Comparison of ENCODE assay signal across 18 cellular contexts in the genomic region with DNA sequence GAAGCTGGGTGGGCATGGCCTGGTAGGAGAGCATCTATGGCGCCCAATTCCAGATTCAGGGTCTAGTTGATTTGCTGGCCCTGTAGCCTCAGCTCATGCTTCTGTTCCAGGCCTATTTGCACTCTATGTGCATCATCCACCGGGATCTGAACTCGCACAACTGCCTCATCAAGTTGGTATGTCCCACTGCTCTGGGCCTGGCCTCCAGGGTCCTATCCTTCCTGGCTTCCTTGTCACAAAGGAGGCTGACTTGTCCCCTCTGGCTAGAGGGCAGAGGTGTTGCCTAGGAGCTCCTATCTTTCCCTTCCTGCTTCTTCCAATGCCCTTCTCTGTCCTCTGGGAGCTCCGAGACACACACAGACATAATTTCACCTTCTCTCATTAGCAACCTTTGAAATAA. TPM values are rescaled to one million over a fixed set of nuclear protein-coding genes. Genes with fewer than 3 reads are reported as not detected.
DNase-seq lines count a peak whose midpoint lies in the region; ATAC-seq and TF ChIP-seq lines count a peak whose summit lies in the region.
"Had no signal": no experiment of that assay in that cellular context is flagged by ENCODE, and none has a peak within 500 bp of the region (broad histone marks: within the 10 kb centered on the region; RNA-seq: fewer than 3 reads in every experiment).

No MANE protein-coding gene starts in this region.

- H3K18ac ChIP-seq in neuronal stem cell (ENCODE audit: low read length), result no peak overlapping the region

- H2AK5ac ChIP-seq in neuronal stem cell (ENCODE audit: low read depth, low read length), result no peak overlapping the region

- H3K4me1 ChIP-seq in CD8-positive, alpha-beta memory T cell (ENCODE audit: insufficient read depth, low read length), result peaks cover 28% of the 10 kb centered on the region
- H3K4me1 ChIP-seq in neuronal stem cell (ENCODE audit: control insufficient read depth in 2 of 2, insufficient read depth in 1 of 2, low read depth in 1 of 2, low read length in 2 of 2), result peaks cover 0 to 3% of the 10 kb centered on the region in 2 donors
- H3K4me1 ChIP-seq: SJSA1 had no signal

- no peak overlapping the region for H3K4me3 ChIP-seq in CD8-positive, alpha-beta memory T cell (ENCODE audit: low read length)
- no peak overlapping the region for H3K4me3 ChIP-seq in neuronal stem cell (ENCODE audit: low read length in 2 of 2)
- H3K4me3 ChIP-seq: BLaER1 treated with 17β-estradiol and CSF1 and Interleukin-3, amounts not matched to agents 10 nM and 100 nM; heart right ventricle; MG63; SJSA1 had no signal

- H3K4me2 ChIP-seq in neuronal stem cell (ENCODE audit: insufficient read depth, low read length, poor library complexity, severe bottlenecking), result no peak overlapping the region
- H3K4me2 ChIP-seq: BLaER1 treated with 17β-estradiol and CSF1 and Interleukin-3, amounts not matched to agents 10 nM and 100 nM had no signal

- no peak overlapping the region for H2BK12ac ChIP-seq in neuronal stem cell (ENCODE audit: low read length)

- H3K9me3 Mint-ChIP-seq in T-helper 2 cell treated with Interferon-gamma antibody and Interleukin-4, amounts not matched to agents 5 μg/mL and 100 μg/mL, for 36 hours, result no peaks in the 10 kb centered on the region
- H3K9me3 Mint-ChIP-seq in CD8-positive, alpha-beta memory T cell, result no peaks in the 10 kb centered on the region
- H3K9me3 Mint-ChIP-seq in chondrocyte (ENCODE audit: low read depth), result no peaks in the 10 kb centered on the region
- H3K9me3 Mint-ChIP-seq: brain had no signal

- CTCF ChIA-PET in CD8-positive, alpha-beta memory T cell (lab: Charles Lee), result interaction anchor here (1.5 to 5.1 kb wide), 6 partner anchors 8 to 60 kb away, joined by 4 to 55 read pairs (median 30); a partner anchor contains a TSS

- POLR2A ChIA-PET in CD8-positive, alpha-beta memory T cell (lab: Charles Lee), result interaction anchor here (0.8 to 5.8 kb wide), 2 partner anchors 15 to 19 kb away, joined by 3 to 30 read pairs; no protein-coding TSS in a partner anchor

- DNase-seq in T-helper 2 cell treated with Interferon-gamma antibody and Interleukin-4, amounts not matched to agents 5 μg/mL and 100 μg/mL, for 36 hours (ENCODE audit: low spot score), result no peak
- DNase-seq in T-helper 2 cell (no peak), chondrocyte (ENCODE audit: low spot score) (no peak), neuronal stem cell (ENCODE audit: low spot score) (no peak), DMS 273 treated with DMSO at 0.1 percent for 48 hours (lab: John Stamatoyannopoulos, UW) (no peak), superior temporal gyrus (ENCODE audit: extremely low spot score) (no peak)
- no peak for DNase-seq in CD8-positive, alpha-beta memory T cell
- DNase-seq: activated effector memory CD4-positive, alpha-beta T cell treated with Interleukin-2 at 50 U/mL for 16 hours; GOT3; heart right ventricle; MG63; NCI-H2029; NCI-H524; posterior cingulate gyrus had no signal

- H3K9ac ChIP-seq in neuronal stem cell (ENCODE audit: low read depth, low read length, poor library complexity), result peak overlapping the region; percentile 24

- H2BK15ac ChIP-seq in neuronal stem cell (ENCODE audit: low read length), result no peak overlapping the region

- no peak overlapping the region for H3K27ac ChIP-seq in CD8-positive, alpha-beta memory T cell (ENCODE audit: low read depth, low read length)
- no peak overlapping the region for H3K27ac ChIP-seq in neuronal stem cell (replicated peaks; ENCODE audit: low read length)
- H3K27ac ChIP-seq: SJSA1 had no signal

- H3K36me3 Mint-ChIP-seq in T-helper 2 cell treated with Interferon-gamma antibody and Interleukin-4, amounts not matched to agents 5 μg/mL and 100 μg/mL, for 36 hours (ENCODE audit: low read depth), result peaks cover 54% of the 10 kb centered on the region
- H3K36me3 Mint-ChIP-seq in CD8-positive, alpha-beta memory T cell, result peaks cover 4 to 66% (median 11%) of the 10 kb centered on the region in 3 donors
- H3K36me3 Mint-ChIP-seq in chondrocyte (ENCODE audit: low read depth), result peaks cover 40% of the 10 kb centered on the region

- no peaks in the 10 kb centered on the region for H3K9me3 ChIP-seq in CD8-positive, alpha-beta memory T cell (ENCODE audit: low read length)
- H3K9me3 ChIP-seq in neuronal stem cell (replicated peaks in 1 of 2; ENCODE audit: control insufficient read depth in 2 of 2, insufficient read depth in 1 of 2, low read depth in 1 of 2, low read length in 2 of 2), result no peaks in the 10 kb centered on the region
- H3K9me3 ChIP-seq: BLaER1 treated with 17β-estradiol and CSF1 and Interleukin-3, amounts not matched to agents 10 nM and 100 nM; heart right ventricle; MG63; SJSA1 had no signal

- H3K27ac Mint-ChIP-seq in T-helper 2 cell treated with Interferon-gamma antibody and Interleukin-4, amounts not matched to agents 5 μg/mL and 100 μg/mL, for 36 hours, result peak overlapping the region; percentile 58
- peak overlapping the region; percentile 64 to 93 (median 76) for H3K27ac Mint-ChIP-seq in CD8-positive, alpha-beta memory T cell
- H3K27ac Mint-ChIP-seq in chondrocyte (ENCODE audit: unreplicated experiment), result peak overlapping the region; percentile 70

- H4K8ac ChIP-seq in neuronal stem cell (ENCODE audit: low read depth, low read length), result no peak overlapping the region

- no peaks in the 10 kb centered on the region for H3K27me3 ChIP-seq in CD8-positive, alpha-beta memory T cell (ENCODE audit: insufficient read depth, low read length, poor library complexity, severe bottlenecking)
- H3K27me3 ChIP-seq in neuronal stem cell (ENCODE audit: control insufficient read depth in 3 of 3, insufficient read depth in 3 of 3, low read depth in 1 of 3, low read length in 3 of 3), result no peaks in the 10 kb centered on the region
- H3K27me3 ChIP-seq: BLaER1 treated with 17β-estradiol and CSF1 and Interleukin-3, amounts not matched to agents 10 nM and 100 nM; heart right ventricle; MG63; SJSA1 had no signal

- TF ChIP-seq CTCF in chondrocyte (IDR thresholded peaks at IDR 0.05), result no peak

- H3K4me1 Mint-ChIP-seq in T-helper 2 cell treated with Interferon-gamma antibody and Interleukin-4, amounts not matched to agents 5 μg/mL and 100 μg/mL, for 36 hours (ENCODE audit: low read depth), result peaks cover 9% of the 10 kb centered on the region
- peaks cover 34 to 50% (median 35%) of the 10 kb centered on the region in 3 donors for H3K4me1 Mint-ChIP-seq in CD8-positive, alpha-beta memory T cell
- H3K4me1 Mint-ChIP-seq in chondrocyte (ENCODE audit: low read depth), result peaks cover 15% of the 10 kb centered on the region
- H3K4me1 Mint-ChIP-seq: brain had no signal

- H3K23ac ChIP-seq in neuronal stem cell (ENCODE audit: low read depth, low read length, poor library complexity), result no peak overlapping the region

- no peak for ATAC-seq in GM18868 (IDR thresholded peaks at IDR 0.05; ENCODE audit: unreplicated experiment)

- H2BK120ac ChIP-seq in neuronal stem cell (ENCODE audit: low read depth, low read length), result no peak overlapping the region

- no peak overlapping the region for H3K14ac ChIP-seq in neuronal stem cell (ENCODE audit: low read length)

- H4K91ac ChIP-seq in neuronal stem cell (ENCODE audit: low read depth, low read length, poor library complexity), result no peak overlapping the region

- WGBS in neuronal stem cell (ENCODE audit: extremely low coverage in 2 of 2, insufficient read length in 2 of 2, insufficient replicate concordance in 1 of 2), 2 donors, result no CpG with 5 or more reads among the region's 4 CpGs

- H2BK5ac ChIP-seq in neuronal stem cell (ENCODE audit: low read length), result no peak overlapping the region

- no peaks in the 10 kb centered on the region for H3K79me1 ChIP-seq in neuronal stem cell (ENCODE audit: low read depth, low read length)

- no peak overlapping the region for H3K4me3 Mint-ChIP-seq in T-helper 2 cell treated with Interferon-gamma antibody and Interleukin-4, amounts not matched to agents 5 μg/mL and 100 μg/mL, for 36 hours
- no peak overlapping the region for H3K4me3 Mint-ChIP-seq in CD8-positive, alpha-beta memory T cell
- H3K4me3 Mint-ChIP-seq in chondrocyte (ENCODE audit: unreplicated experiment), result no peak overlapping the region
- H3K4me3 Mint-ChIP-seq: brain had no signal

- H3K36me3 ChIP-seq in CD8-positive, alpha-beta memory T cell (ENCODE audit: insufficient read depth, low read length), result peaks cover 4% of the 10 kb centered on the region
- peaks cover 35 to 83% of the 10 kb centered on the region in 2 donors for H3K36me3 ChIP-seq in neuronal stem cell (replicated peaks in 1 of 2; ENCODE audit: control insufficient read depth in 2 of 2, insufficient read depth in 2 of 2, low read length in 2 of 2)

- no peak overlapping the region for H3K4ac ChIP-seq in neuronal stem cell (ENCODE audit: low read length)

- no peaks in the 10 kb centered on the region for H3K27me3 Mint-ChIP-seq in T-helper 2 cell treated with Interferon-gamma antibody and Interleukin-4, amounts not matched to agents 5 μg/mL and 100 μg/mL, for 36 hours (ENCODE audit: low read depth)
- H3K27me3 Mint-ChIP-seq in CD8-positive, alpha-beta memory T cell, result no peaks in the 10 kb centered on the region
- H3K27me3 Mint-ChIP-seq in chondrocyte (ENCODE audit: low read depth), result no peaks in the 10 kb centered on the region
- H3K27me3 Mint-ChIP-seq: brain had no signal

- H2AFZ ChIP-seq in neuronal stem cell (ENCODE audit: low read length), result no peak overlapping the region

RNA-seq across cellular contexts. Expression of a gene that starts 21.3 kb away (rescaled TPM):
- 10 to 100 TPM; 32.2 to 35.3 TPM for total RNA-seq in CD8-positive, alpha-beta memory T cell
- 350 TPM for polyA plus RNA-seq in CD8-positive, alpha-beta memory T cell
- total RNA-seq in chondrocyte, result 5.0 to 6.8 TPM (median 5.6 TPM) in 3 replicates
- polyA plus RNA-seq in neuronal stem cell (2013, experiment 1 of 2), result 2.2 TPM
- polyA plus RNA-seq in neuronal stem cell (2013, experiment 2 of 2), result 2.4 TPM

RNA-seq across cellular contexts. Expression of a gene that starts 58.9 kb away (rescaled TPM):
- 10 to 100 TPM; 25.1 to 27.7 TPM for total RNA-seq in CD8-positive, alpha-beta memory T cell
- polyA plus RNA-seq in CD8-positive, alpha-beta memory T cell, result 19.0 TPM
- 54.4 to 91.0 TPM (median 58.6 TPM) in 3 replicates for total RNA-seq in chondrocyte
- 27.2 TPM for polyA plus RNA-seq in neuronal stem cell (2013, experiment 1 of 2)
- polyA plus RNA-seq in neuronal stem cell (2013, experiment 2 of 2), result 24.6 TPM
